18 cellular contexts compared by ENCODE assay signal in genomic region chr12:41556176-41556575, GRCh38.
"Had no signal": no experiment of that assay in that cellular context is flagged by ENCODE, and none has a peak within 500 bp of the region (broad histone marks: within the 10 kb centered on the region; RNA-seq: fewer than 3 reads in every experiment).

No MANE protein-coding gene starts in this region.

- H3K36me3 ChIP-seq: heart right ventricle, spleen, upper lobe of left lung had no signal

- H3K27me3 ChIP-seq: heart right ventricle, spleen, tibial artery, upper lobe of left lung had no signal

- DNase-seq: effector CD4-positive, alpha-beta T cell; endodermal cell; foreskin melanocyte; heart right ventricle; hypothalamus; kidney glomerular epithelial cell; natural killer cell; spleen; stimulated activated CD4-positive, alpha-beta T cell treated with anti-CD3 and anti-CD28 coated beads, Interleukin-15, amount 100 ng/mL, for 24 hours; stimulated activated CD4-positive, alpha-beta T cell treated with anti-CD3 and anti-CD28 coated beads, Interleukin-1b, Interleukin-23, amount 100 ng/mL, for 48 hours; stimulated activated CD4-positive, alpha-beta T cell treated with anti-CD3 and anti-CD28 coated beads, Interleukin-4, amount 100 ng/mL, for 24 hours; tibial artery had no signal

- H3K4me3 ChIP-seq: coronary artery, heart right ventricle, spleen, tibial artery, upper lobe of left lung had no signal

- FAIRE-seq: endothelial cell of umbilical vein, islet of Langerhans had no signal

- ATAC-seq: heart right ventricle; natural killer cell; sciatic nerve; stimulated activated memory B cell treated with anti-CD40 and anti-IgM and Interleukin-4, amounts not matched to agents 10 μg/mL and 1 μg/mL and 100 μg/mL, for 72 hours had no signal
